ENCODE assay signal across 14 cellular contexts in genomic region chr1:162682013-162682419, GRCh38. TPM values are rescaled to one million over a fixed set of nuclear protein-coding genes. Genes with fewer than 3 reads are reported as not detected.
DNase-seq lines count a peak whose midpoint lies in the region; ATAC-seq and TF ChIP-seq lines count a peak whose summit lies in the region.
"Had no signal": no experiment of that assay in that cellular context is flagged by ENCODE, and none has a peak within 500 bp of the region (broad histone marks: within the 10 kb centered on the region; RNA-seq: fewer than 3 reads in every experiment).

No MANE protein-coding gene starts in this region.

- peak; percentile 32 for DNase-seq in SHP77 treated with DMSO at 0.1 percent for 48 hours (lab: John Stamatoyannopoulos, UW)
- DNase-seq in vagina (ENCODE audit: extremely low spot score in 2 of 2) = no peak
- DNase-seq in GM19238 (ENCODE audit: insufficient read length, low spot score) = no peak
- no peak for DNase-seq in KBM-7
- DNase-seq: DMS79, islet precursor cell, NCI-H2081, NCI-H748 treated with DMSO at 0.1 percent for 48 hours, Peyer's patch, substantia nigra had no signal

- intact Hi-C loops in vagina (cut with DNase I) = no loop called here

- H3K4me3 ChIP-seq in gastroesophageal sphincter = no peak overlapping the region
- no peak overlapping the region for H3K4me3 ChIP-seq in muscle layer of colon (ENCODE audit: low read depth in 1 of 2, low read length in 2 of 2)
- H3K4me3 ChIP-seq in vagina = no peak overlapping the region
- H3K4me3 ChIP-seq: BLaER1 treated with 17β-estradiol and CSF1 and Interleukin-3, amounts not matched to agents 10 nM and 100 nM; Peyer's patch had no signal

- in situ Hi-C loops in KBM-7 (cut with MboI; ENCODE audit: low pct_unique_long_range_greater_than_20kb, low sequenced_read_pairs) = no loop called here

- H3K27ac ChIP-seq in gastroesophageal sphincter (peak overlapping the region; percentile 47 to 73 (median 59)), muscle layer of colon (ENCODE audit: low read depth, low read length) (peak overlapping the region; percentile 62), vagina (peak overlapping the region; percentile 49)
- H3K27ac ChIP-seq: BLaER1 treated with 17β-estradiol and CSF1 and Interleukin-3, amounts not matched to agents 10 nM and 100 nM had no signal

- TF ChIP-seq CTCF in gastroesophageal sphincter (IDR thresholded peaks at IDR 0.05) (no peak), vagina (IDR thresholded peaks at IDR 0.05) (no peak)

- no peak overlapping the region for H3K9ac ChIP-seq in muscle layer of colon (ENCODE audit: low read length)
- H3K9ac ChIP-seq: BLaER1 treated with 17β-estradiol and CSF1 and Interleukin-3, amounts not matched to agents 10 nM and 100 nM had no signal

- H3K36me3 ChIP-seq in gastroesophageal sphincter (no peaks in the 10 kb centered on the region), muscle layer of colon (ENCODE audit: insufficient read depth, low read length) (no peaks in the 10 kb centered on the region), vagina (no peaks in the 10 kb centered on the region)
- H3K36me3 ChIP-seq: BLaER1 treated with 17β-estradiol and CSF1 and Interleukin-3, amounts not matched to agents 10 nM and 100 nM; Peyer's patch had no signal

- no peak for ATAC-seq in gastroesophageal sphincter
- no peak for ATAC-seq in HG02973 (IDR thresholded peaks at IDR 0.05; ENCODE audit: unreplicated experiment)

- no peak for TF ChIP-seq POLR2A in gastroesophageal sphincter (IDR thresholded peaks at IDR 0.05)
- no peak for TF ChIP-seq POLR2A in vagina (IDR thresholded peaks at IDR 0.05)

- H3K4me1 ChIP-seq in gastroesophageal sphincter (peaks cover 22 to 77% (median 40%) of the 10 kb centered on the region in 3 donors), muscle layer of colon (ENCODE audit: insufficient read depth, low read length) (peaks cover 80% of the 10 kb centered on the region), vagina (peaks cover 35% of the 10 kb centered on the region)
- H3K4me1 ChIP-seq: BLaER1 treated with 17β-estradiol and CSF1 and Interleukin-3, amounts not matched to agents 10 nM and 100 nM; Peyer's patch had no signal

- no peak for TF ChIP-seq EP300 in gastroesophageal sphincter (IDR thresholded peaks at IDR 0.05)

- 14% methylated on average over 1 of the region's 1 CpG; no CpG with 5 or more reads in 1 of the 2 donors for WGBS in gastroesophageal sphincter (ENCODE audit: low coverage in 1 of 2), 2 donors

- H3K9me3 ChIP-seq in gastroesophageal sphincter (no peaks in the 10 kb centered on the region), muscle layer of colon (ENCODE audit: low read length) (no peaks in the 10 kb centered on the region), vagina (no peaks in the 10 kb centered on the region)
- H3K9me3 ChIP-seq: BLaER1 treated with 17β-estradiol and CSF1 and Interleukin-3, amounts not matched to agents 10 nM and 100 nM; Peyer's patch had no signal

- H3K27me3 ChIP-seq in gastroesophageal sphincter = no peaks in the 10 kb centered on the region
- no peaks in the 10 kb centered on the region for H3K27me3 ChIP-seq in muscle layer of colon (ENCODE audit: control insufficient read depth in 1 of 2, insufficient read depth in 2 of 2, low read length in 2 of 2)
- no peaks in the 10 kb centered on the region for H3K27me3 ChIP-seq in vagina
- H3K27me3 ChIP-seq: BLaER1 treated with 17β-estradiol and CSF1 and Interleukin-3, amounts not matched to agents 10 nM and 100 nM; Peyer's patch had no signal

RNA-seq across cellular contexts. Expression of gene DDR2, which starts 49.8 kb away (rescaled TPM):
- 100 to 1,000 TPM; 165 to 241 (median 199) TPM for total RNA-seq in gastroesophageal sphincter
- total RNA-seq in vagina = 153 TPM
